19 cellular contexts compared by ENCODE assay signal in genomic region chr2:7745369-7745768, GRCh38.
A peak's percentile ranks its signal among the peaks of the same experiment; 100 is the strongest.
DNase-seq lines count a peak whose midpoint lies in the region; ATAC-seq and TF ChIP-seq lines count a peak whose summit lies in the region.
"Had no signal": no experiment of that assay in that cellular context is flagged by ENCODE, and none has a peak within 500 bp of the region (broad histone marks: within the 10 kb centered on the region; RNA-seq: fewer than 3 reads in every experiment).

No MANE protein-coding gene starts in this region.

- H3K4me3 ChIP-seq in lower lobe of right lung, result no peak overlapping the region
- H3K4me3 ChIP-seq: SK-N-MC, smooth muscle cell had no signal

- H3K27me3 ChIP-seq in lower lobe of right lung (ENCODE audit: low read depth), result no peaks in the 10 kb centered on the region
- H3K27me3 ChIP-seq: foreskin keratinocyte had no signal

- POLR2A ChIA-PET in activated CD4-positive, alpha-beta memory T cell treated with anti-CD3 and anti-CD28 coated beads, Interleukin-2, amount 10 ng/mL, durations not matched to agents 7 days and 5 days (lab: Charles Lee), result interaction anchor here (0.7 to 2.9 kb wide), 4 partner anchors 12 to 939 kb away, joined by 3 to 26 read pairs (median 3); no protein-coding TSS in a partner anchor

- no peaks in the 10 kb centered on the region for H3K9me3 ChIP-seq in lower lobe of right lung

- H3K4me1 Mint-ChIP-seq in activated CD4-positive, alpha-beta memory T cell treated with anti-CD3 and anti-CD28 coated beads, Interleukin-2, amount 10 ng/mL, durations not matched to agents 7 days and 5 days, result peaks cover 45% of the 10 kb centered on the region
- H3K4me1 Mint-ChIP-seq: activated naive CD4-positive, alpha-beta T cell treated with anti-CD3 and anti-CD28 coated beads, Interleukin-2, amount 10 ng/mL, durations not matched to agents 7 days and 5 days; naive B cell had no signal

- no peak overlapping the region for H3K4me3 Mint-ChIP-seq in activated CD4-positive, alpha-beta memory T cell treated with anti-CD3 and anti-CD28 coated beads, Interleukin-2, amount 10 ng/mL, durations not matched to agents 7 days and 5 days
- H3K4me3 Mint-ChIP-seq: activated naive CD4-positive, alpha-beta T cell treated with anti-CD3 and anti-CD28 coated beads, Interleukin-2, amount 10 ng/mL, durations not matched to agents 7 days and 5 days had no signal

- no peaks in the 10 kb centered on the region for H3K27me3 Mint-ChIP-seq in activated CD4-positive, alpha-beta memory T cell treated with anti-CD3 and anti-CD28 coated beads, Interleukin-2, amount 10 ng/mL, durations not matched to agents 7 days and 5 days

- peaks cover 57% of the 10 kb centered on the region for H3K36me3 Mint-ChIP-seq in activated CD4-positive, alpha-beta memory T cell treated with anti-CD3 and anti-CD28 coated beads, Interleukin-2, amount 10 ng/mL, durations not matched to agents 7 days and 5 days (ENCODE audit: low read depth)
- H3K36me3 Mint-ChIP-seq: activated naive CD4-positive, alpha-beta T cell treated with anti-CD3 and anti-CD28 coated beads, Interleukin-2, amount 10 ng/mL, durations not matched to agents 7 days and 5 days; naive B cell had no signal

- H3K9me3 Mint-ChIP-seq in activated CD4-positive, alpha-beta memory T cell treated with anti-CD3 and anti-CD28 coated beads, Interleukin-2, amount 10 ng/mL, durations not matched to agents 7 days and 5 days, result peaks cover 26% of the 10 kb centered on the region
- H3K9me3 Mint-ChIP-seq: naive B cell had no signal

- no peak for ATAC-seq in HG02759 (IDR thresholded peaks at IDR 0.05; ENCODE audit: unreplicated experiment)
- no peak for ATAC-seq in lower lobe of right lung
- ATAC-seq: foreskin keratinocyte, left ventricle myocardium superior had no signal

- H3K36me3 ChIP-seq in lower lobe of right lung, result no peaks in the 10 kb centered on the region

- TF ChIP-seq CTCF in lower lobe of right lung (IDR thresholded peaks at IDR 0.05), result no peak

- H3K4me1 ChIP-seq in lower lobe of right lung, result no peaks in the 10 kb centered on the region

- DNase-seq in DMS53 (lab: John Stamatoyannopoulos, UW), result peak; percentile 35
- DNase-seq in DMS53 treated with DMSO at 0.1 percent for 48 hours (lab: John Stamatoyannopoulos, UW; ENCODE audit: unreplicated experiment), result no peak
- peak; percentile 13 for DNase-seq in M059J (ENCODE audit: low read depth)
- DNase-seq in activated CD4-positive, alpha-beta memory T cell treated with anti-CD3 and anti-CD28 coated beads, Interleukin-2, amount 10 ng/mL, durations not matched to agents 7 days and 5 days, result no peak
- peak; percentile 82 for DNase-seq in fibroblast of gingiva (ENCODE audit: low read depth)
- no peak for DNase-seq in occipital lobe (lab: John Stamatoyannopoulos, UW)
- DNase-seq in lower lobe of right lung, result no peak
- DNase-seq: activated naive CD4-positive, alpha-beta T cell treated with anti-CD3 and anti-CD28 coated beads, Interleukin-2, amount 10 ng/mL, durations not matched to agents 7 days and 5 days; H7; left ventricle myocardium superior; naive B cell; NCI-H446; OCI-M1; posterior cingulate gyrus; trophoblast cell had no signal

- CTCF ChIA-PET in activated CD4-positive, alpha-beta memory T cell treated with anti-CD3 and anti-CD28 coated beads, Interleukin-2, amount 10 ng/mL, durations not matched to agents 7 days and 5 days (lab: Charles Lee), result interaction anchor here (1.0 kb wide), 1 partner anchor 20 kb away, joined by 4 read pairs; no protein-coding TSS in a partner anchor

- intact Hi-C loops in lower lobe of right lung (cut with DNase I), result no loop called here

- no peak overlapping the region for H3K27ac ChIP-seq in lower lobe of right lung
- H3K27ac ChIP-seq: foreskin keratinocyte, SK-N-MC had no signal

- H3K27ac Mint-ChIP-seq in activated CD4-positive, alpha-beta memory T cell treated with anti-CD3 and anti-CD28 coated beads, Interleukin-2, amount 10 ng/mL, durations not matched to agents 7 days and 5 days, result peak overlapping the region; percentile 14
- H3K27ac Mint-ChIP-seq: activated naive CD4-positive, alpha-beta T cell treated with anti-CD3 and anti-CD28 coated beads, Interleukin-2, amount 10 ng/mL, durations not matched to agents 7 days and 5 days; naive B cell had no signal

Comparison
In these comparisons a context has a peak if more than half of its experiments do, and no peak if none do; other contexts are left out.
1. DNase-seq: peak in DMS53 (single experiment), M059J (single experiment) and fibroblast of gingiva (single experiment); none in DMS53 treated with DMSO at 0.1 percent for 48 hours (single experiment), activated CD4-positive, alpha-beta memory T cell treated with anti-CD3 and anti-CD28 coated beads, Interleukin-2, amount 10 ng/mL, durations not matched to agents 7 days and 5 days (single experiment), occipital lobe (single experiment) and lower lobe of right lung (single experiment).